ENCODE assay signal across 26 cellular contexts in genomic region chr9:20509464-20509863, GRCh38.
"Had no signal": no experiment of that assay in that cellular context is flagged by ENCODE, and none has a peak within 500 bp of the region (broad histone marks: within the 10 kb centered on the region; RNA-seq: fewer than 3 reads in every experiment).

No MANE protein-coding gene starts in this region.

- H3K4me3 Mint-ChIP-seq: activated CD4-positive, alpha-beta T cell treated with anti-CD3 and anti-CD28 coated beads for 36 hours; activated CD8-positive, alpha-beta T cell treated with anti-CD3 and anti-CD28 coated beads for 36 hours had no signal

- H3K27ac ChIP-seq: breast epithelium, RWPE1, SJCRH30, WERI-Rb-1 had no signal

- H3K4me3 ChIP-seq: breast epithelium, Peyer's patch, SJCRH30 had no signal

- H3K27me3 ChIP-seq: breast epithelium, Peyer's patch, SJCRH30 had no signal

- H3K27me3 Mint-ChIP-seq: activated CD4-positive, alpha-beta T cell treated with anti-CD3 and anti-CD28 coated beads for 36 hours; activated CD8-positive, alpha-beta T cell treated with anti-CD3 and anti-CD28 coated beads for 36 hours; T-helper 17 cell had no signal

- DNase-seq: activated CD4-positive, alpha-beta T cell treated with anti-CD3 and anti-CD28 coated beads for 36 hours; activated CD8-positive, alpha-beta memory T cell treated with anti-CD3 and anti-CD28 coated beads, Interleukin-2, amount 50 U/mL, for 4 hours; activated CD8-positive, alpha-beta T cell treated with anti-CD3 and anti-CD28 coated beads for 36 hours; activated T-cell treated with anti-CD3 and anti-CD28 coated beads, Interleukin-2, amount 50 U/mL, for 1 hour; aorta; caudate nucleus; KG1; MV-4-11; NCI-H1092 treated with DMSO at 0.1 percent for 48 hours; NCI-H1417 treated with DMSO at 0.1 percent for 48 hours; NCI-H1694; NCI-H2029; NCI-H2107; NCI-H2171 treated with DMSO at 0.1 percent for 48 hours; NCI-H345; NCI-H510A; NCI-H69; NK-92 treated with Interleukin-12 subunit alpha and Interleukin-12 subunit beta, amount 100 ng/mL, for 24 hours; Peyer's patch; Right ventricle myocardium superior; SJCRH30; T-helper 17 cell; WERI-Rb-1 had no signal

- H3K4me1 ChIP-seq: breast epithelium, SJCRH30 had no signal

- H3K27ac Mint-ChIP-seq: activated CD4-positive, alpha-beta T cell treated with anti-CD3 and anti-CD28 coated beads for 36 hours; activated CD8-positive, alpha-beta T cell treated with anti-CD3 and anti-CD28 coated beads for 36 hours had no signal

- ATAC-seq: activated CD4-positive, alpha-beta T cell treated with anti-CD3 and anti-CD28 coated beads for 36 hours; activated CD8-positive, alpha-beta T cell treated with anti-CD3 and anti-CD28 coated beads for 36 hours; SK-N-SH treated with all-trans-retinoic acid at 6 μM for 48 hours; T-helper 17 cell had no signal

- H3K9me3 ChIP-seq: breast epithelium, Peyer's patch, SJCRH30 had no signal
